Comparison of ENCODE assay signal across 13 cellular contexts in genomic region chr3:85572426-85572825, GRCh38.
"Had no signal": no experiment of that assay in that cellular context is flagged by ENCODE, and none has a peak within 500 bp of the region (broad histone marks: within the 10 kb centered on the region; RNA-seq: fewer than 3 reads in every experiment).

No MANE protein-coding gene starts in this region.

- H3K4me1 ChIP-seq: gastrocnemius medialis, left lung, right atrium auricular region had no signal

- H3K27me3 ChIP-seq: gastrocnemius medialis, left lung, right atrium auricular region had no signal

- DNase-seq: activated CD4-positive, CD25-positive, alpha-beta regulatory T cell treated with anti-CD3 and anti-CD28 coated beads, Interleukin-2, amount 50 U/mL, for 72 hours; activated naive CD8-positive, alpha-beta T cell treated with anti-CD3 and anti-CD28 coated beads, Interleukin-2, amount 10 ng/mL, durations not matched to agents 7 days and 5 days; effector CD8-positive, alpha-beta T cell; islet precursor cell; left lung; nucleus accumbens; stimulated activated naive CD8-positive, alpha-beta T cell treated with anti-CD3 and anti-CD28 coated beads, Interleukin-15, Interleukin-2, amounts not matched to agents 100 U/mL and 50 U/mL, for 24 hours; T-helper 1 cell; T1000 had no signal

- H3K4me2 ChIP-seq: smooth muscle cell had no signal

- H3K4me3 ChIP-seq: coronary artery, gastrocnemius medialis, left lung, right atrium auricular region, smooth muscle cell had no signal

- H3K9me3 ChIP-seq: gastrocnemius medialis, left lung, right atrium auricular region had no signal

- H3K36me3 ChIP-seq: gastrocnemius medialis, left lung, right atrium auricular region had no signal

- H3K27ac ChIP-seq: coronary artery, gastrocnemius medialis, left lung, right atrium auricular region had no signal
